In genomic region chr12:115079760-115080159, GRCh38 we compare ENCODE assay signal across 26 cellular contexts.
A peak's percentile ranks its signal among the peaks of the same experiment; 100 is the strongest.
DNase-seq lines count a peak whose midpoint lies in the region; ATAC-seq and TF ChIP-seq lines count a peak whose summit lies in the region.
"Had no signal": no experiment of that assay in that cellular context is flagged by ENCODE, and none has a peak within 500 bp of the region (broad histone marks: within the 10 kb centered on the region; RNA-seq: fewer than 3 reads in every experiment).

No MANE protein-coding gene starts in this region.

- WGBS in body of pancreas, 2 donors = 47 to 54% methylated on average over 4 of the region's 4 CpGs

- TF ChIP-seq POLR2A in body of pancreas (IDR thresholded peaks at IDR 0.05) = no peak

- peak in 2 of 7 experiments; percentile 28 to 54 for TF ChIP-seq CTCF in body of pancreas (IDR thresholded peaks at IDR 0.05)
- no peak for TF ChIP-seq CTCF in left lung (IDR thresholded peaks at IDR 0.05)

- DNase-seq in DMS79 treated with DMSO at 0.1 percent for 48 hours (lab: John Stamatoyannopoulos, UW) (peak; percentile 55), NCI-H2196 (lab: John Stamatoyannopoulos, UW; ENCODE audit: unreplicated experiment) (peak; percentile 31), body of pancreas (peak; percentile 13 to 81 (median 42)), left lung (no peak), NK-92 (lab: John Stamatoyannopoulos, UW; ENCODE audit: unreplicated experiment) (no peak), SHP77 treated with DMSO at 0.1 percent for 48 hours (lab: John Stamatoyannopoulos, UW) (no peak), GM19238 (ENCODE audit: insufficient read length, low spot score) (no peak), NCI-H526 (lab: John Stamatoyannopoulos, UW) (no peak)
- DNase-seq: activated CD8-positive, alpha-beta memory T cell treated with anti-CD3 and anti-CD28 coated beads, Interleukin-2, amount 50 U/mL, for 48 hours; activated CD8-positive, alpha-beta T cell treated with anti-CD3 and anti-CD28 coated beads for 36 hours; activated naive CD4-positive, alpha-beta T cell treated with Interleukin-2 at 50 U/mL for 16 hours; AML-193; CD4-positive, alpha-beta T cell; H7; KG1; left ventricle myocardium inferior; midbrain; MM.1S; naive thymus-derived CD8-positive, alpha-beta T cell; NCI-H524; PC-9; sigmoid colon; stimulated activated CD4-positive, alpha-beta T cell treated with anti-CD3 and anti-CD28 coated beads, Interleukin-4, amount 100 ng/mL, for 24 hours; thyroid gland had no signal

- H3K27me3 ChIP-seq in body of pancreas (no peaks in the 10 kb centered on the region), left lung (peaks cover 0 to 49% of the 10 kb centered on the region in 2 donors)
- H3K27me3 ChIP-seq: sigmoid colon, thyroid gland had no signal

- H3K4me3 ChIP-seq in body of pancreas (no peak overlapping the region), left lung (no peak overlapping the region)
- H3K4me3 ChIP-seq: left ventricle myocardium inferior, PC-9, sigmoid colon, thyroid gland had no signal

- ATAC-seq in body of pancreas (peak; percentile 68), left lung (peak; percentile 94)
- ATAC-seq: activated CD8-positive, alpha-beta T cell treated with anti-CD3 and anti-CD28 coated beads for 36 hours; naive thymus-derived CD8-positive, alpha-beta T cell had no signal

- H3K27ac ChIP-seq in body of pancreas (peak overlapping the region in 1 of 4 donors; percentile 34), left lung (no peak overlapping the region)
- H3K27ac ChIP-seq: epithelial cell of prostate, HL-60, left ventricle myocardium inferior, PC-9, sigmoid colon, thyroid gland had no signal

- intact Hi-C loops in body of pancreas (cut with DNase I) (no loop called here), left lung (cut with DNase I) (no loop called here)

- H3K4me1 ChIP-seq in body of pancreas (peaks cover 23% of the 10 kb centered on the region), left lung (no peaks in the 10 kb centered on the region)
- H3K4me1 ChIP-seq: left ventricle myocardium inferior, sigmoid colon, thyroid gland had no signal

- H3K9me3 ChIP-seq in body of pancreas (no peaks in the 10 kb centered on the region), left lung (no peaks in the 10 kb centered on the region)
- H3K9me3 ChIP-seq: thyroid gland had no signal

- H3K36me3 ChIP-seq in body of pancreas (replicated peaks in 1 of 2; ENCODE audit: insufficient read depth in 1 of 2, low read depth in 2 of 2) = no peaks in the 10 kb centered on the region
- H3K36me3 ChIP-seq in left lung = no peaks in the 10 kb centered on the region
- H3K36me3 ChIP-seq: left ventricle myocardium inferior, sigmoid colon, thyroid gland had no signal

Comparison
In these comparisons a context has a peak if more than half of its experiments do, and no peak if none do; other contexts are left out.
1. DNase-seq: peak in DMS79 treated with DMSO at 0.1 percent for 48 hours (single experiment), NCI-H2196 (single experiment) and body of pancreas (4 of 4); none in left lung (0 of 2), NK-92 (single experiment), SHP77 treated with DMSO at 0.1 percent for 48 hours (single experiment), GM19238 (single experiment) and NCI-H526 (0 of 2).